ENCODE assay signal across 17 cellular contexts in genomic region chr1:10599194-10599861, GRCh38.
DNase-seq lines count a peak whose midpoint lies in the region; ATAC-seq and TF ChIP-seq lines count a peak whose summit lies in the region.
"Had no signal": no experiment of that assay in that cellular context is flagged by ENCODE, and none has a peak within 500 bp of the region (broad histone marks: within the 10 kb centered on the region; RNA-seq: fewer than 3 reads in every experiment).

No MANE protein-coding gene starts in this region.

- H3K4me1 ChIP-seq in PC-3 (ENCODE audit: insufficient read depth, low read length) (peaks cover 23% of the 10 kb centered on the region), spleen (peaks cover 0 to 5% (median 0%) of the 10 kb centered on the region in 6 donors)

- 69 to 85% (median 84%) methylated on average over 6 of the region's 6 CpGs for WGBS in spleen, 5 donors

- H3K4me1 Mint-ChIP-seq in nephron = peaks cover 65% of the 10 kb centered on the region

- DNase-seq in AG20443 (ENCODE audit: low spot score) = peak; percentile 77
- DNase-seq in PC-3 = peak; percentile 82
- peak; percentile 93 for DNase-seq in epithelial cell of proximal tubule (ENCODE audit: low read depth)
- DNase-seq in NK-92 treated with Interleukin-12 subunit alpha and Interleukin-12 subunit beta, amount 100 ng/mL, for 24 hours (lab: John Stamatoyannopoulos, UW) = no peak
- no peak for DNase-seq in spleen
- DNase-seq: caudate nucleus; CD4-positive, alpha-beta T cell; hypothalamus; natural killer cell; NCI-H1694 treated with DMSO at 0.1 percent for 48 hours; substantia nigra; T-helper 9 cell had no signal

- no peaks in the 10 kb centered on the region for H3K27me3 ChIP-seq in PC-3 (ENCODE audit: low read length)
- H3K27me3 ChIP-seq in spleen (replicated peaks in 1 of 7) = no peaks in the 10 kb centered on the region

- peak overlapping the region; percentile 61 for H3K4me2 ChIP-seq in PC-3 (ENCODE audit: low read length)

- POLR2A ChIA-PET in PC-3 (lab: Charles Lee; ENCODE audit: unreplicated experiment) = interaction anchor here (0.6 kb wide), 1 partner anchor 78 kb away, joined by 3 read pairs; no protein-coding TSS in a partner anchor

- no peak overlapping the region for H3K4me3 Mint-ChIP-seq in nephron
- H3K4me3 Mint-ChIP-seq: CD4-positive, alpha-beta T cell; natural killer cell had no signal

- intact Hi-C loops in PC-3 (cut with micrococcal nuclease) (loop anchor here (1.0 to 2.0 kb wide), 3 partner anchors 35 to 89 kb away; no protein-coding TSS in a partner anchor), spleen (cut with DNase I; ENCODE audit: low total_unique reads) (no loop called here)

- ATAC-seq in PC-3 (peak; percentile 92), GM21390 (IDR thresholded peaks at IDR 0.05; ENCODE audit: unreplicated experiment) (no peak), GM19463 (IDR thresholded peaks at IDR 0.05; ENCODE audit: unreplicated experiment) (no peak)
- ATAC-seq: GM12878, natural killer cell had no signal

- no peaks in the 10 kb centered on the region for H4K20me1 ChIP-seq in PC-3 (ENCODE audit: low read length)

- no peaks in the 10 kb centered on the region for H3K27me3 Mint-ChIP-seq in nephron (ENCODE audit: low read depth)
- H3K27me3 Mint-ChIP-seq: CD4-positive, alpha-beta T cell had no signal

- H2AFZ ChIP-seq in PC-3 (ENCODE audit: low read length) = 0 out of 2 replicates have a peak overlapping the region, but pooled peaks have one; percentile 7

- peak overlapping the region; percentile 88 for H3K27ac ChIP-seq in PC-3 (ENCODE audit: low read length)
- H3K27ac ChIP-seq in spleen = no peak overlapping the region
- H3K27ac ChIP-seq: HL-60 had no signal

- no peaks in the 10 kb centered on the region for H3K9me3 Mint-ChIP-seq in nephron
- H3K9me3 Mint-ChIP-seq: CD4-positive, alpha-beta T cell; natural killer cell had no signal

- H3F3A ChIP-seq in PC-3 (ENCODE audit: low read length, unreplicated experiment) = no peaks in the 10 kb centered on the region

- H3K9me3 ChIP-seq in PC-3 (ENCODE audit: low read length) (no peaks in the 10 kb centered on the region), spleen (no peaks in the 10 kb centered on the region)

- peak overlapping the region; percentile 57 for H3K9ac ChIP-seq in PC-3 (ENCODE audit: low read length)

- H3K36me3 Mint-ChIP-seq in nephron (ENCODE audit: low read depth) = peaks cover 9% of the 10 kb centered on the region
- H3K36me3 Mint-ChIP-seq: natural killer cell had no signal

- TF ChIP-seq POLR2A in spleen (IDR thresholded peaks at IDR 0.05) = no peak

- H3K36me3 ChIP-seq in PC-3 (ENCODE audit: low read depth, low read length) (no peaks in the 10 kb centered on the region), spleen (peaks cover 0 to 51% (median 4%) of the 10 kb centered on the region in 6 donors)

- TF ChIP-seq CTCF in PC-3 (conservative IDR thresholded peaks at IDR 0.05; ENCODE audit: low read depth, low read length) = no peak
- no peak for TF ChIP-seq CTCF in epithelial cell of proximal tubule (conservative IDR thresholded peaks at IDR 0.05; ENCODE audit: low read depth, low read length)
- no peak for TF ChIP-seq CTCF in nephron (IDR thresholded peaks at IDR 0.05; ENCODE audit: unreplicated experiment in 3 of 3)
- TF ChIP-seq CTCF in spleen (IDR thresholded peaks at IDR 0.05 in 8 of 11, conservative IDR thresholded peaks at IDR 0.05 in 3 of 11) = no peak

- CTCF ChIA-PET in PC-3 (lab: Charles Lee) = no interaction called here

- H3K4me3 ChIP-seq in PC-3 (ENCODE audit: low read length) = no peak overlapping the region
- H3K4me3 ChIP-seq in epithelial cell of proximal tubule (ENCODE audit: low read depth, low read length) = peak overlapping the region; percentile 27
- H3K4me3 ChIP-seq in spleen = no peak overlapping the region
- H3K4me3 ChIP-seq: GM12878 had no signal

- no peaks in the 10 kb centered on the region for H3K9me2 ChIP-seq in PC-3 (replicated peaks; ENCODE audit: low read length)

- peak overlapping the region; percentile 16 to 77 (median 64) for H3K27ac Mint-ChIP-seq in nephron
- H3K27ac Mint-ChIP-seq: CD4-positive, alpha-beta T cell; natural killer cell had no signal

- BruUV-seq in PC-3 (replicated peaks; lab: Mats Ljungman, UMichigan) = no TSS peak

- H3K79me2 ChIP-seq in PC-3 (ENCODE audit: low read length) = no peaks in the 10 kb centered on the region

Comparison
In these comparisons a context has a peak if more than half of its experiments do, and no peak if none do; other contexts are left out.
1. DNase-seq: peak in AG20443 (single experiment), PC-3 (single experiment) and epithelial cell of proximal tubule (single experiment); none in NK-92 treated with Interleukin-12 subunit alpha and Interleukin-12 subunit beta, amount 100 ng/mL, for 24 hours (single experiment) and spleen (single experiment).